Comparison of ENCODE assay signal across 8 cellular contexts in genomic region chr4:152352645-152353116, GRCh38.
DNase-seq lines count a peak whose midpoint lies in the region; ATAC-seq, FAIRE-seq and TF ChIP-seq lines count a peak whose summit lies in the region.

No MANE protein-coding gene starts in this region.

- H3K27me3 ChIP-seq in BJ (ENCODE audit: control insufficient read depth, insufficient read depth, low read length) = no peaks in the 10 kb centered on the region
- H3K27me3 ChIP-seq in bronchial epithelial cell (ENCODE audit: control insufficient read depth, insufficient read depth, low read length) = no peaks in the 10 kb centered on the region
- H3K27me3 ChIP-seq in spleen (replicated peaks in 1 of 7) = no peaks in the 10 kb centered on the region

- H3K27ac ChIP-seq in kidney (ENCODE audit: low read depth in 2 of 2, low read length in 2 of 2) (peak overlapping the region in 1 of 2 donors; percentile 61), spleen (peak overlapping the region in 7 of 8 donors; percentile 62 to 82 (median 76))

- POLR2A ChIA-PET in BJ (lab: Charles Lee) = interaction anchor here (0.5 kb wide), 1 partner anchor 54 kb away, joined by 3 read pairs; no protein-coding TSS in a partner anchor

- DNase-seq in BJ (ENCODE audit: low read depth) (peak; percentile 88), GM19239 (ENCODE audit: insufficient read length, low spot score) (peak; percentile 1), NCI-H748 treated with DMSO at 0.1 percent for 48 hours (lab: John Stamatoyannopoulos, UW) (peak; percentile 95), bronchial epithelial cell (ENCODE audit: low read depth) (peak; percentile 96), kidney (peak; percentile 52), spleen (peak; percentile 69), NCI-H1930 (lab: John Stamatoyannopoulos, UW) (no peak)

- intact Hi-C loops in kidney (cut with DNase I) (no loop called here), spleen (cut with DNase I; ENCODE audit: low total_unique reads) (no loop called here)

- TF ChIP-seq POLR2A in spleen (IDR thresholded peaks at IDR 0.05) = peak in 1 of 3 donors; percentile 90

- CTCF ChIA-PET in BJ (lab: Yijun Ruan, JAX) = interaction anchor here (0.8 kb wide), 1 partner anchor 662 kb away, joined by 3 read pairs; no protein-coding TSS in a partner anchor

- no peak for FAIRE-seq in GM19239 (lab: Jason Lieb, UNC)
- FAIRE-seq in bronchial epithelial cell (lab: Jason Lieb, UNC) = peak; percentile 98
- peak; percentile 95 for FAIRE-seq in kidney (lab: Jason Lieb, UNC)

- H3K4me1 ChIP-seq in kidney (ENCODE audit: control insufficient read depth in 1 of 2, insufficient read depth in 1 of 2, low read depth in 1 of 2, low read length in 2 of 2) (no peaks in the 10 kb centered on the region), spleen (peaks cover 0 to 64% (median 11%) of the 10 kb centered on the region in 6 donors)

- no peaks in the 10 kb centered on the region for H3K9me3 ChIP-seq in kidney (ENCODE audit: control insufficient read depth in 1 of 2, low read length in 2 of 2)
- H3K9me3 ChIP-seq in spleen = no peaks in the 10 kb centered on the region

- H3K36me3 ChIP-seq in BJ (ENCODE audit: control insufficient read depth, insufficient read depth, low read length) = no peaks in the 10 kb centered on the region
- no peaks in the 10 kb centered on the region for H3K36me3 ChIP-seq in bronchial epithelial cell (ENCODE audit: control insufficient read depth, insufficient read depth, low read length)
- no peaks in the 10 kb centered on the region for H3K36me3 ChIP-seq in kidney (ENCODE audit: control insufficient read depth in 1 of 2, insufficient read depth in 2 of 2, low read length in 2 of 2)
- no peaks in the 10 kb centered on the region for H3K36me3 ChIP-seq in spleen

- ATAC-seq in HG03520 (IDR thresholded peaks at IDR 0.05; ENCODE audit: unreplicated experiment) = peak; percentile 65

- H3K4me3 ChIP-seq in BJ (ENCODE audit: low read depth, low read length) = peak overlapping the region; percentile 46
- H3K4me3 ChIP-seq in bronchial epithelial cell (ENCODE audit: low read depth, low read length) = peak overlapping the region; percentile 69
- peak overlapping the region; percentile 63 to 85 for H3K4me3 ChIP-seq in kidney (ENCODE audit: low read length in 2 of 2)
- H3K4me3 ChIP-seq in spleen = peak overlapping the region; percentile 13 to 67 (median 30)

- TF ChIP-seq CTCF in BJ (IDR thresholded peaks at IDR 0.05; ENCODE audit: insufficient read depth, low read depth, low read length) (no peak), bronchial epithelial cell (IDR thresholded peaks at IDR 0.05; ENCODE audit: insufficient read depth, low read length, severe bottlenecking) (no peak), kidney (IDR thresholded peaks at IDR 0.05; ENCODE audit: borderline replicate concordance, extremely low read depth, insufficient read depth) (no peak), spleen (IDR thresholded peaks at IDR 0.05 in 8 of 11, conservative IDR thresholded peaks at IDR 0.05 in 3 of 11) (no peak)

- 28 to 66% (median 44%) methylated on average over 10 of the region's 10 CpGs for WGBS in spleen, 5 donors

- peak overlapping the region; percentile 28 to 35 for H3K9ac ChIP-seq in kidney (ENCODE audit: low read length in 2 of 2)

Comparison
In these comparisons a context has a peak if more than half of its experiments do, and no peak if none do; other contexts are left out.
1. DNase-seq: peak in BJ (single experiment), GM19239 (single experiment), NCI-H748 treated with DMSO at 0.1 percent for 48 hours (single experiment), bronchial epithelial cell (single experiment), kidney (single experiment) and spleen (single experiment); none in NCI-H1930 (0 of 2).
2. Peak in every context shown above with its lines, with median percentiles within 50 percentile points of each other: H3K4me3 ChIP-seq.